In the genomic region with DNA sequence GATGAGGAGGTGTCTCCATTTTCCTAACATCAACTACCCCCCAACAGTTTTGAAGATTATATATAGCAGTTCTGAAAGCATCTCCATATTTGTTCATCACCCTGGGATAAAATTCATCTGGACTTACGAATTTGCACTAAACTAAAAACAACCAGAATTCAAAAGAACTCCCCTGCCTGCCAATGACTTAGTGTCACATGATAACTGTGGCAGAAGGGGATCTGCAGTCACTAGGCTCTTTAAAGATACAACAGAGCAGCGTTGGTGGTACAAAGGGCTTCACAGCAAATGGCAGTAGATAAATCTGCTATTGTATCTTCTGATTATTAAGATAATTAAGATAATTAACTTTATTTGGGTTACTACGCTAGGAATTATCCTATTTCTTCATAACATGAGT, we compare ENCODE assay signal across 21 cellular contexts. TPM values are rescaled to one million over a fixed set of nuclear protein-coding genes. Genes with fewer than 3 reads are reported as not detected.
DNase-seq lines count a peak whose midpoint lies in the region; TF ChIP-seq lines count a peak whose summit lies in the region.
"Had no signal": no experiment of that assay in that cellular context is flagged by ENCODE, and none has a peak within 500 bp of the region (broad histone marks: within the 10 kb centered on the region; RNA-seq: fewer than 3 reads in every experiment).

No MANE protein-coding gene starts in this region.

- H3K27me3 Mint-ChIP-seq in T-helper 2 cell treated with Interferon-gamma antibody and Interleukin-4, amounts not matched to agents 5 μg/mL and 100 μg/mL, for 36 hours (ENCODE audit: low read depth): no peaks in the 10 kb centered on the region
- H3K27me3 Mint-ChIP-seq: CD4-positive, alpha-beta T cell had no signal

- no peaks in the 10 kb centered on the region for H3K4me1 Mint-ChIP-seq in T-helper 2 cell treated with Interferon-gamma antibody and Interleukin-4, amounts not matched to agents 5 μg/mL and 100 μg/mL, for 36 hours (ENCODE audit: low read depth)
- H3K4me1 Mint-ChIP-seq: CD8-positive, alpha-beta memory T cell had no signal

- H3K27ac ChIP-seq in ascending aorta: peak overlapping the region; percentile 32 to 59
- H3K27ac ChIP-seq in tibial artery: peak overlapping the region; percentile 63
- H3K27ac ChIP-seq: 22Rv1; BLaER1 treated with 17β-estradiol and CSF1 and Interleukin-3, amounts not matched to agents 10 nM and 100 nM; GM23248 had no signal

- H3K4me3 Mint-ChIP-seq in T-helper 2 cell treated with Interferon-gamma antibody and Interleukin-4, amounts not matched to agents 5 μg/mL and 100 μg/mL, for 36 hours: no peak overlapping the region
- H3K4me3 Mint-ChIP-seq: CD14-positive monocyte; CD4-positive, alpha-beta T cell; CD8-positive, alpha-beta memory T cell had no signal

- intact Hi-C loops in ascending aorta (cut with DNase I): loop anchor here (5.0 kb wide), 1 partner anchor 88 kb away; no protein-coding TSS in a partner anchor
- intact Hi-C loops in tibial artery (cut with DNase I; ENCODE audit: low total_unique reads): no loop called here

- peak; percentile 55 for DNase-seq in NCI-H1092 treated with DMSO at 0.1 percent for 48 hours (lab: John Stamatoyannopoulos, UW)
- no peak for DNase-seq in NCI-H1092 (lab: John Stamatoyannopoulos, UW)
- DNase-seq in ascending aorta (ENCODE audit: low spot score in 2 of 2): no peak
- peak; percentile 50 for DNase-seq in medulla oblongata (ENCODE audit: extremely low spot score)
- DNase-seq in tibial artery: no peak
- DNase-seq in activated CD8-positive, alpha-beta memory T cell treated with anti-CD3 and anti-CD28 coated beads, Interleukin-2, amount 50 U/mL, for 4 hours: no peak
- DNase-seq in activated T-cell treated with anti-CD3 and anti-CD28 coated beads for 4 hours: no peak
- DNase-seq in T-helper 2 cell treated with Interferon-gamma antibody and Interleukin-4, amounts not matched to agents 5 μg/mL and 100 μg/mL, for 36 hours (ENCODE audit: low spot score): no peak
- DNase-seq: BE2C; CD4-positive, alpha-beta T cell; CD8-positive, alpha-beta memory T cell; DMS 273 treated with DMSO at 0.1 percent for 48 hours; EL; GDM1; GM23248; H7; HCEC 1CT had no signal

- H3K9me3 Mint-ChIP-seq in T-helper 2 cell treated with Interferon-gamma antibody and Interleukin-4, amounts not matched to agents 5 μg/mL and 100 μg/mL, for 36 hours: no peaks in the 10 kb centered on the region
- H3K9me3 Mint-ChIP-seq: CD4-positive, alpha-beta T cell; CD8-positive, alpha-beta memory T cell had no signal

- H3K27me3 ChIP-seq in ascending aorta (no peaks in the 10 kb centered on the region), tibial artery (no peaks in the 10 kb centered on the region)
- H3K27me3 ChIP-seq: BE2C; BLaER1 treated with 17β-estradiol and CSF1 and Interleukin-3, amounts not matched to agents 10 nM and 100 nM had no signal

- no peaks in the 10 kb centered on the region for H3K36me3 Mint-ChIP-seq in T-helper 2 cell treated with Interferon-gamma antibody and Interleukin-4, amounts not matched to agents 5 μg/mL and 100 μg/mL, for 36 hours (ENCODE audit: low read depth)
- H3K36me3 Mint-ChIP-seq: CD14-positive monocyte; CD8-positive, alpha-beta memory T cell had no signal

- peaks cover 2 to 35% of the 10 kb centered on the region in 2 donors for H3K4me1 ChIP-seq in ascending aorta
- H3K4me1 ChIP-seq in tibial artery: peaks cover 0 to 68% (median 10%) of the 10 kb centered on the region in 4 donors
- H3K4me1 ChIP-seq: BE2C had no signal

- H3K4me3 ChIP-seq in ascending aorta (no peak overlapping the region), tibial artery (no peak overlapping the region)
- H3K4me3 ChIP-seq: BLaER1 treated with 17β-estradiol and CSF1 and Interleukin-3, amounts not matched to agents 10 nM and 100 nM; GM12878; GM23248 had no signal

- TF ChIP-seq CTCF in ascending aorta (IDR thresholded peaks at IDR 0.05) (no peak), tibial artery (IDR thresholded peaks at IDR 0.05) (no peak)

- H3K27ac Mint-ChIP-seq in T-helper 2 cell treated with Interferon-gamma antibody and Interleukin-4, amounts not matched to agents 5 μg/mL and 100 μg/mL, for 36 hours: no peak overlapping the region
- H3K27ac Mint-ChIP-seq: CD14-positive monocyte; CD4-positive, alpha-beta T cell; CD8-positive, alpha-beta memory T cell had no signal

- no peaks in the 10 kb centered on the region for H3K36me3 ChIP-seq in ascending aorta
- H3K36me3 ChIP-seq in tibial artery: no peaks in the 10 kb centered on the region
- H3K36me3 ChIP-seq: BE2C; BLaER1 treated with 17β-estradiol and CSF1 and Interleukin-3, amounts not matched to agents 10 nM and 100 nM had no signal

- H3K9me3 ChIP-seq in ascending aorta (no peaks in the 10 kb centered on the region), tibial artery (no peaks in the 10 kb centered on the region)
- H3K9me3 ChIP-seq: BE2C; BLaER1 treated with 17β-estradiol and CSF1 and Interleukin-3, amounts not matched to agents 10 nM and 100 nM had no signal

RNA-seq across cellular contexts. Expression of a gene that starts 30.1 kb away (rescaled TPM):
- total RNA-seq in ascending aorta: 4.7 TPM

RNA-seq across cellular contexts. Expression of a gene that starts 49.1 kb away (rescaled TPM):
- 35.0 TPM for total RNA-seq in ascending aorta

RNA-seq across cellular contexts. Expression of a gene that starts 49.2 kb away (rescaled TPM):
- total RNA-seq in ascending aorta: 28.2 TPM

Comparison
In these comparisons a context has a peak if more than half of its experiments do, and no peak if none do; other contexts are left out.
1. DNase-seq: peak in NCI-H1092 treated with DMSO at 0.1 percent for 48 hours (single experiment) and medulla oblongata (single experiment); none in NCI-H1092 (single experiment), ascending aorta (0 of 2), tibial artery (0 of 2), activated CD8-positive, alpha-beta memory T cell treated with anti-CD3 and anti-CD28 coated beads, Interleukin-2, amount 50 U/mL, for 4 hours (single experiment), activated T-cell treated with anti-CD3 and anti-CD28 coated beads for 4 hours (single experiment) and T-helper 2 cell treated with Interferon-gamma antibody and Interleukin-4, amounts not matched to agents 5 μg/mL and 100 μg/mL, for 36 hours (single experiment).